ENCODE assay signal across 8 cellular contexts in the genomic region with DNA sequence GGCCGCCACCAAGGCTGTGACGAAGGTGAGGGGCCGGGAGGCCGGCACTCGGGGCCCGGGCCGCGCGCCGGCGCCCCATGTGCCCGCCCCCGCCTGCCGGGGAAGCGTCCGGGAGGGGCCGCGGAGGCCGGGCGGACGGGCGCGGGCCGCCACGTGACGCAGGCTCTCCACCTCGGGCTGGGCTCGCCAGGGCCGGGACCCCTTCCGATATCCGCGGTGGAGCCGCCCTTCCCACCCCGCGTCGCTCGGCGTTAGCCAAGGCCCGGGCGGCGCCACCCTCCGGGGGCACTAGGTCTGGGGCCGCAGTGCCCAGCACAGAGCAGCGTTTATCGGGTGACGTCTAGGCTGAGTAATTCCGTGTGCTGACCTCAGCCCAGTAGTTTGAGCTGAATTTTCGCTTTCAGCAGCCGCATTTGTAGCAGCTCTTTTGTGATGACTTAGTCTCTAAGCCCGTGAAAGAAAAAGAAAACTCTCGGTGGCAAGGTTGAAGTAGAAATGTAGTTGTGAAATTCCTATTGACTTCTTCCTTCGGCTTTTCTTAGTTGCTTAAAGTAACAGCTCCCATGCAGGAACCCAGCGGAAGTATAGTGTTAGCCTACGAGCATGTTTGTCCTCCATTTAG. TPM values are rescaled to one million over a fixed set of nuclear protein-coding genes. Genes with fewer than 3 reads are reported as not detected.
DNase-seq lines count a peak whose midpoint lies in the region; ATAC-seq, FAIRE-seq and TF ChIP-seq lines count a peak whose summit lies in the region.

No MANE protein-coding gene starts in this region.

- H3K14ac ChIP-seq in H1 (ENCODE audit: insufficient read length): no peak overlapping the region

- H3K23me2 ChIP-seq in H1 (ENCODE audit: low read depth, low read length): 0 out of 2 replicates have a peak, but pooled peaks cover 5% of the 10 kb centered on the region

- H4K20me1 ChIP-seq in H1 (replicated peaks in 1 of 2; ENCODE audit: control insufficient read depth in 1 of 2, insufficient read depth in 2 of 2, low read length in 2 of 2): peaks cover 2 to 12% of the 10 kb centered on the region in 2 experiments

- H3K27me3 ChIP-seq in H1 (replicated peaks in 1 of 4; ENCODE audit: control insufficient read depth in 3 of 4, extremely low read depth in 1 of 4, insufficient read depth in 3 of 4, low read length in 3 of 4): no peaks in the 10 kb centered on the region
- H3K27me3 ChIP-seq in mononuclear cell (ENCODE audit: insufficient read depth, low read length): no peaks in the 10 kb centered on the region

- no peak overlapping the region for H2BK12ac ChIP-seq in H1 (ENCODE audit: low read depth, low read length)

- H3K23ac ChIP-seq in H1 (ENCODE audit: insufficient read length): no peak overlapping the region

- peaks cover 21 to 49% of the 10 kb centered on the region in 2 experiments for H3K79me2 ChIP-seq in H1 (ENCODE audit: control insufficient read depth in 1 of 2, insufficient read depth in 2 of 2, low read length in 2 of 2)

- DNase-seq in AG04449 (ENCODE audit: low read depth, low spot score) (no peak), H1 (ENCODE audit: low read depth in 1 of 2, low spot score in 2 of 2) (peak in 1 of 2 experiments; percentile 72), NOMO-1 (lab: John Stamatoyannopoulos, UW; ENCODE audit: unreplicated experiment in 2 of 2) (no peak)
- peak; percentile 75 to 79 for DNase-seq in activated CD4-positive, alpha-beta T cell treated with anti-CD3 and anti-CD28 coated beads, Interleukin-2, amount 50 U/mL, for 48 hours
- DNase-seq in stimulated activated CD8-positive, alpha-beta memory T cell treated with anti-CD3 and anti-CD28 coated beads, Interleukin-4, amount 100 ng/mL, for 48 hours: peak; percentile 83

- H2AK5ac ChIP-seq in H1 (ENCODE audit: low read depth, low read length): no peak overlapping the region

- H3K4me3 ChIP-seq in AG04449 (ENCODE audit: low read depth, low read length) (peak overlapping the region; percentile 83), H1 (ENCODE audit: extremely low read depth in 1 of 4, insufficient read depth in 2 of 4, low read depth in 3 of 4, low read length in 4 of 4) (peak overlapping the region; percentile 77 to 89 (median 86)), mononuclear cell (ENCODE audit: low read length) (peak overlapping the region; percentile 89)

- no peak overlapping the region for H4K8ac ChIP-seq in H1 (ENCODE audit: extremely low read depth, insufficient read depth, low read length)

- no peak overlapping the region for H2BK20ac ChIP-seq in H1 (ENCODE audit: low read length)

- no peak overlapping the region for H3K56ac ChIP-seq in H1 (replicated peaks; ENCODE audit: insufficient read length, low read depth, low read length)

- WGBS in H1 (ENCODE audit: extremely low coverage in 1 of 2, insufficient coverage in 1 of 2, insufficient read length in 1 of 2, insufficient replicate concordance in 2 of 2, low coverage in 1 of 2, low lambda C conversion rate in 2 of 2, missing lambda C conversion rate in 1 of 2), 2 experiments: 0% methylated on average over 29 of the region's 54 CpGs; no CpG with 5 or more reads in 1 of the 2 experiments

- H2BK120ac ChIP-seq in H1 (replicated peaks; ENCODE audit: low read depth, low read length): no peak overlapping the region

- peak overlapping the region; percentile 75 to 97 (median 88) for H3K9ac ChIP-seq in H1 (replicated peaks in 1 of 4; ENCODE audit: extremely low read depth in 1 of 4, low read depth in 3 of 4, low read length in 3 of 4)

- TF ChIP-seq RAD21 in H1 (IDR thresholded peaks at IDR 0.05 in 1 of 2, conservative IDR thresholded peaks at IDR 0.05 in 1 of 2; ENCODE audit: low read depth in 2 of 2, low read length in 2 of 2): no peak; a peak in 1 of 4 replicates

- no peak overlapping the region for H4K5ac ChIP-seq in H1 (ENCODE audit: insufficient read length, low read depth, low read length)

- no peak; a peak in 1 of 3 replicates for TF ChIP-seq POLR2A in H1 (IDR thresholded peaks at IDR 0.05; ENCODE audit: control extremely low read depth in 1 of 2, low read depth in 2 of 2, low read length in 2 of 2)

- TF ChIP-seq EP300 in H1 (IDR thresholded peaks at IDR 0.05; ENCODE audit: borderline replicate concordance in 1 of 2, low read depth in 2 of 2, low read length in 2 of 2): no peak

- TF ChIP-seq CTCF in AG04449 (IDR thresholded peaks at IDR 0.05; ENCODE audit: insufficient read depth, low read length, missing control alignments) (peak; percentile 4), H1 (IDR thresholded peaks at IDR 0.05; ENCODE audit: control extremely low read depth in 1 of 3, insufficient read depth in 1 of 3, low read depth in 1 of 3, low read length in 3 of 3) (0 out of 4 replicates have a peak, but pooled peaks of 1 of the 3 experiments have one; percentile 5)

- no peak for FAIRE-seq in H1 (lab: Jason Lieb, UNC)

- H3K4me1 ChIP-seq in H1 (replicated peaks in 1 of 4; ENCODE audit: control insufficient read depth in 3 of 4, insufficient read depth in 4 of 4, low read length in 3 of 4) (peaks cover 0 to 5% (median 2%) of the 10 kb centered on the region in 4 experiments; a peak in 4 of 7 replicates), mononuclear cell (ENCODE audit: insufficient read depth, low read length) (peaks cover 75% of the 10 kb centered on the region)

- H3K9me3 ChIP-seq in H1 (ENCODE audit: insufficient read depth in 2 of 2, low read depth in 1 of 2, low read length in 1 of 2) (no peaks in the 10 kb centered on the region), mononuclear cell (ENCODE audit: low read depth, low read length) (no peaks in the 10 kb centered on the region)

- H4K91ac ChIP-seq in H1 (replicated peaks; ENCODE audit: insufficient read length, low read length): no peak overlapping the region

- POLR2A ChIA-PET in AG04449 (lab: Yijun Ruan, JAX): interaction anchor here (0.6 to 2.3 kb wide), 6 partner anchors 10 to 137 kb away, joined by 3 to 8 read pairs (median 6); no protein-coding TSS in a partner anchor
- POLR2A ChIA-PET in H1 (lab: Charles Lee; ENCODE audit: partially characterized antibody): interaction anchor here (0.7 to 3.5 kb wide), 13 partner anchors 10 to 117 kb away, joined by 3 to 13 read pairs (median 4); no protein-coding TSS in a partner anchor

- no peak overlapping the region for H3K4ac ChIP-seq in H1 (replicated peaks; ENCODE audit: insufficient read length, low read depth, low read length)

- H2AFZ ChIP-seq in H1 (ENCODE audit: low read length): no peak overlapping the region

- ATAC-seq in GM19395 (IDR thresholded peaks at IDR 0.05; ENCODE audit: unreplicated experiment) (peak; percentile 27), HG03558 (IDR thresholded peaks at IDR 0.05; ENCODE audit: extremely low read depth, unreplicated experiment) (peak; percentile 15)

- CTCF ChIA-PET in AG04449 (lab: Yijun Ruan, JAX): interaction anchor here (0.8 to 1.9 kb wide), 9 partner anchors 15 to 129 kb away, joined by 3 to 9 read pairs (median 3); no protein-coding TSS in a partner anchor
- CTCF ChIA-PET in H1 (lab: Charles Lee; ENCODE audit: partially characterized antibody): interaction anchor here (0.5 to 1.3 kb wide), 7 partner anchors 12 to 853 kb away, joined by 3 to 7 read pairs (median 5); no protein-coding TSS in a partner anchor

- H2BK5ac ChIP-seq in H1 (ENCODE audit: low read depth, low read length): no peak overlapping the region; the same call in 1 of the 2 replicates

- no peak overlapping the region for H2BK15ac ChIP-seq in H1 (ENCODE audit: low read length)

- H3K27ac ChIP-seq in H1 (ENCODE audit: low read depth, low read length): peak overlapping the region; percentile 93

- peak overlapping the region; percentile 79; the same call in 1 of the 2 replicates for H3K18ac ChIP-seq in H1 (ENCODE audit: extremely low read depth, low read length)

- no peaks in the 10 kb centered on the region; the same call in 1 of the 2 replicates for H3K79me1 ChIP-seq in H1 (ENCODE audit: low read depth, low read length)

- peak overlapping the region; percentile 72 to 79 for H3K4me2 ChIP-seq in H1 (ENCODE audit: insufficient read depth in 1 of 2, low read depth in 2 of 2, low read length in 2 of 2)

- peaks cover 8 to 43% (median 27%) of the 10 kb centered on the region in 4 experiments; a peak in 6 of 8 replicates for H3K36me3 ChIP-seq in H1 (ENCODE audit: control insufficient read depth in 2 of 4, insufficient read depth in 4 of 4, low read length in 3 of 4)

TF ChIP-seq in H1, 55 proteins besides CTCF, POLR2A, EP300 and RAD21 (continues in another document):
- TF ChIP-seq CBX5 (IDR thresholded peaks at IDR 0.05; ENCODE audit: low read depth, low read length) (no peak), SIX5 (IDR thresholded peaks at IDR 0.05; ENCODE audit: low read depth, low read length) (no peak), ASH2L (IDR thresholded peaks at IDR 0.05; ENCODE audit: low read length) (peak; percentile 9), POLR2AphosphoS5 (IDR thresholded peaks at IDR 0.05; ENCODE audit: low read depth, low read length) (peak; percentile 24; the same call in 1 of the 2 replicates), SUZ12 (IDR thresholded peaks at IDR 0.05; ENCODE audit: low read length) (no peak), CHD2 (IDR thresholded peaks at IDR 0.05; ENCODE audit: low read length) (no peak), HDAC2 (IDR thresholded peaks at IDR 0.05; ENCODE audit: borderline replicate concordance in 1 of 2, low read depth in 2 of 2, low read length in 2 of 2) (peak in 1 of 2 experiments; percentile 81; a peak in 1 of 4 replicates), SP1 (IDR thresholded peaks at IDR 0.05; ENCODE audit: low read depth, low read length) (no peak), SAP30 (IDR thresholded peaks at IDR 0.05; ENCODE audit: insufficient read depth, insufficient replicate concordance, low read length) (peak; percentile 72)
- TF ChIP-seq, protein P1, sequence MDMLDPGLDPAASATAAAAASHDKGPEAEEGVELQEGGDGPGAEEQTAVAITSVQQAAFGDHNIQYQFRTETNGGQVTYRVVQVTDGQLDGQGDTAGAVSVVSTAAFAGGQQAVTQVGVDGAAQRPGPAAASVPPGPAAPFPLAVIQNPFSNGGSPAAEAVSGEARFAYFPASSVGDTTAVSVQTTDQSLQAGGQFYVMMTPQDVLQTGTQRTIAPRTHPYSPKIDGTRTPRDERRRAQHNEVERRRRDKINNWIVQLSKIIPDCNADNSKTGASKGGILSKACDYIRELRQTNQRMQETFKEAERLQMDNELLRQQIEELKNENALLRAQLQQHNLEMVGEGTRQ (IDR thresholded peaks at IDR 0.05; ENCODE audit: low read length): peak; percentile 61; the same call in 1 of the 2 replicates

RNA-seq across cellular contexts. Expression of a gene that starts 0.9 kb away (rescaled TPM):
- total RNA-seq in H1 (2021; fragmentation: NEBNext Ultra II Directional; extraction: Animal tissue kit (Norgen Biotek cat#: 25700)): 149 and 163 TPM in 2 replicates
- 16.8 and 29.4 TPM in 2 replicates for polyA plus RNA-seq in H1 (2011; rRNA removed)
- 40.4 TPM for polyA plus RNA-seq in H1 (2011; cell fraction: cytosol; rRNA removed)
- 19.2 TPM for polyA plus RNA-seq in H1 (2011; cell fraction: nucleus; rRNA removed)
- 77.7 to 131 TPM (median 82.9 TPM) in 4 replicates for polyA plus RNA-seq in H1 (2012, experiment 1 of 2)
- 13.3 TPM for polyA plus RNA-seq in H1 (2012, experiment 2 of 2)
- polyA plus RNA-seq in H1 (2013, experiment 1 of 2): 85.8 TPM
- polyA plus RNA-seq in H1 (2013, experiment 2 of 2): 86.9 TPM
- 39.5 and 61.4 TPM in 2 replicates for polyA minus RNA-seq in H1 (2011; rRNA and poly(A)+ RNA removed)
- polyA minus RNA-seq in H1 (2011; cell fraction: cytosol; rRNA and poly(A)+ RNA removed): 53.3 TPM
- 51.8 TPM for polyA minus RNA-seq in H1 (2011; cell fraction: nucleus; rRNA and poly(A)+ RNA removed)
- total RNA-seq in mononuclear cell: 200 TPM

Comparison
In these comparisons a context has a peak if more than half of its experiments do, and no peak if none do; other contexts are left out.
1. DNase-seq: peak in activated CD4-positive, alpha-beta T cell treated with anti-CD3 and anti-CD28 coated beads, Interleukin-2, amount 50 U/mL, for 48 hours (2 of 2) and stimulated activated CD8-positive, alpha-beta memory T cell treated with anti-CD3 and anti-CD28 coated beads, Interleukin-4, amount 100 ng/mL, for 48 hours (single experiment); none in AG04449 (single experiment) and NOMO-1 (0 of 2).
2. Peak in every context shown above with its lines, with median percentiles within 50 percentile points of each other: H3K4me3 ChIP-seq.